In genomic region chr10:91163269-91163708, GRCh38 we compare ENCODE assay signal across 8 cellular contexts. TPM values are rescaled to one million over a fixed set of nuclear protein-coding genes. Genes with fewer than 3 reads are reported as not detected.
DNase-seq lines count a peak whose midpoint lies in the region; ATAC-seq lines count a peak whose summit lies in the region.

No MANE protein-coding gene starts in this region.

- ATAC-seq in HG02610 (IDR thresholded peaks at IDR 0.05; ENCODE audit: unreplicated experiment) = peak; percentile 40
- peak; percentile 62 for ATAC-seq in memory B cell (ENCODE audit: low read depth)

- CTCF ChIA-PET in activated CD4-positive, alpha-beta memory T cell treated with anti-CD3 and anti-CD28 coated beads, Interleukin-2, amount 10 ng/mL, durations not matched to agents 7 days and 5 days (lab: Charles Lee) = interaction anchor here (0.8 to 3.2 kb wide), 6 partner anchors 57 to 157 kb away, joined by 3 to 12 read pairs (median 4); partner anchors contain the start of gene PCGF5

- peak; percentile 5 to 19 for DNase-seq in NCI-H187 (lab: John Stamatoyannopoulos, UW)
- no peak for DNase-seq in NCI-H187 treated with DMSO at 0.1 percent for 48 hours (lab: John Stamatoyannopoulos, UW)
- DNase-seq in NCI-H1694 (lab: John Stamatoyannopoulos, UW) = peak; percentile 36
- DNase-seq in activated CD4-positive, alpha-beta memory T cell treated with anti-CD3 and anti-CD28 coated beads, Interleukin-2, amount 10 ng/mL, durations not matched to agents 7 days and 5 days = peak; percentile 78
- peak; percentile 74 for DNase-seq in ecto neural progenitor cell (ENCODE audit: low spot score)
- DNase-seq in memory B cell (ENCODE audit: low spot score in 2 of 2) = peak in 1 of 2 donors; percentile 79
- DNase-seq in stimulated activated CD8-positive, alpha-beta memory T cell treated with anti-CD3 and anti-CD28 coated beads, Interleukin-12 subunit alpha, Interleukin-12 subunit beta, amount 100 ng/mL, for 1 hour (ENCODE audit: low read depth) = peak; percentile 57

- H3K36me3 Mint-ChIP-seq in activated CD4-positive, alpha-beta memory T cell treated with anti-CD3 and anti-CD28 coated beads, Interleukin-2, amount 10 ng/mL, durations not matched to agents 7 days and 5 days (ENCODE audit: low read depth) = peaks cover 9% of the 10 kb centered on the region
- H3K36me3 Mint-ChIP-seq in memory B cell = peaks cover 11% of the 10 kb centered on the region

- H3K9me3 Mint-ChIP-seq in activated CD4-positive, alpha-beta memory T cell treated with anti-CD3 and anti-CD28 coated beads, Interleukin-2, amount 10 ng/mL, durations not matched to agents 7 days and 5 days = peaks cover 3% of the 10 kb centered on the region
- peaks cover 4% of the 10 kb centered on the region for H3K9me3 Mint-ChIP-seq in memory B cell

- peak overlapping the region; percentile 80 for H3K27ac Mint-ChIP-seq in activated CD4-positive, alpha-beta memory T cell treated with anti-CD3 and anti-CD28 coated beads, Interleukin-2, amount 10 ng/mL, durations not matched to agents 7 days and 5 days
- peak overlapping the region; percentile 93 for H3K27ac Mint-ChIP-seq in memory B cell

- POLR2A ChIA-PET in activated CD4-positive, alpha-beta memory T cell treated with anti-CD3 and anti-CD28 coated beads, Interleukin-2, amount 10 ng/mL, durations not matched to agents 7 days and 5 days (lab: Charles Lee) = interaction anchor here (0.8 to 3.7 kb wide), 18 partner anchors 9 to 635 kb away, joined by 3 to 38 read pairs (median 5); partner anchors contain the start of genes PCGF5, RPP30 and TNKS2

- peak overlapping the region; percentile 86 for H3K4me3 Mint-ChIP-seq in activated CD4-positive, alpha-beta memory T cell treated with anti-CD3 and anti-CD28 coated beads, Interleukin-2, amount 10 ng/mL, durations not matched to agents 7 days and 5 days
- H3K4me3 Mint-ChIP-seq in memory B cell = peak overlapping the region; percentile 89

- peaks cover 2% of the 10 kb centered on the region for H3K27me3 Mint-ChIP-seq in activated CD4-positive, alpha-beta memory T cell treated with anti-CD3 and anti-CD28 coated beads, Interleukin-2, amount 10 ng/mL, durations not matched to agents 7 days and 5 days
- H3K27me3 Mint-ChIP-seq in memory B cell = no peaks in the 10 kb centered on the region

- peaks cover 30% of the 10 kb centered on the region for H3K4me1 Mint-ChIP-seq in activated CD4-positive, alpha-beta memory T cell treated with anti-CD3 and anti-CD28 coated beads, Interleukin-2, amount 10 ng/mL, durations not matched to agents 7 days and 5 days
- peaks cover 31% of the 10 kb centered on the region for H3K4me1 Mint-ChIP-seq in memory B cell

RNA-seq across cellular contexts. Expression of gene PCGF5, which starts 57.2 kb away (rescaled TPM):
- 10 to 100 TPM; 44.7 to 45.9 TPM for total RNA-seq in activated CD4-positive, alpha-beta memory T cell treated with anti-CD3 and anti-CD28 coated beads, Interleukin-2, amount 10 ng/mL, durations not matched to agents 7 days and 5 days
